ENCODE assay signal across 11 cellular contexts in genomic region chr5:72246239-72246580, GRCh38.
DNase-seq lines count a peak whose midpoint lies in the region; ATAC-seq and TF ChIP-seq lines count a peak whose summit lies in the region.
"Had no signal": no experiment of that assay in that cellular context is flagged by ENCODE, and none has a peak within 500 bp of the region (broad histone marks: within the 10 kb centered on the region; RNA-seq: fewer than 3 reads in every experiment).

No MANE protein-coding gene starts in this region.

- 0 out of 2 replicates have a peak, but pooled peaks cover 4% of the 10 kb centered on the region for H4K20me1 ChIP-seq in IMR-90 (ENCODE audit: insufficient read depth, low read length)

- peak overlapping the region; percentile 89; the same call in 1 of the 2 replicates for H2AK5ac ChIP-seq in IMR-90 (ENCODE audit: low read depth, low read length)

- H3K18ac ChIP-seq in IMR-90 (ENCODE audit: low read depth, low read length), result peak overlapping the region; percentile 90; the same call in 1 of the 2 replicates

- peaks cover 50% of the 10 kb centered on the region for H3K4me1 Mint-ChIP-seq in mesothelial cell of epicardium
- peaks cover 32% of the 10 kb centered on the region for H3K4me1 Mint-ChIP-seq in CD4-positive, alpha-beta T cell (ENCODE audit: low read depth)

- peak overlapping the region; percentile 62; the same call in 1 of the 2 replicates for H3K4me2 ChIP-seq in IMR-90 (ENCODE audit: low read depth, low read length)

- H2BK120ac ChIP-seq in IMR-90 (ENCODE audit: low read depth, low read length), result peak overlapping the region; percentile 78; the same call in 1 of the 2 replicates

- H3K4me3 ChIP-seq in IMR-90 (ENCODE audit: insufficient read depth, low read depth, low read length), result no peak overlapping the region

- peak overlapping the region; percentile 81 for H3K4ac ChIP-seq in IMR-90 (ENCODE audit: low read depth, low read length)

- no peaks in the 10 kb centered on the region for H3K9me3 Mint-ChIP-seq in mesothelial cell of epicardium
- H3K9me3 Mint-ChIP-seq in CD4-positive, alpha-beta T cell, result no peaks in the 10 kb centered on the region
- H3K9me3 Mint-ChIP-seq: naive B cell had no signal

- peak overlapping the region; percentile 89 for H2BK5ac ChIP-seq in IMR-90 (ENCODE audit: low read depth, low read length, poor library complexity, severe bottlenecking)

- no peak for TF ChIP-seq RAD21 in IMR-90 (IDR thresholded peaks at IDR 0.05; ENCODE audit: low read length)

- no TSS peak for BruUV-seq in IMR-90 (replicated peaks; lab: Mats Ljungman, UMichigan)

- POLR2A ChIA-PET in IMR-90 (lab: Charles Lee; ENCODE audit: unreplicated experiment), result no interaction called here
- POLR2A ChIA-PET in CD4-positive, alpha-beta T cell (lab: Charles Lee), result no interaction called here

- no CpG with 5 or more reads among the region's 1 CpG for WGBS in IMR-90 (ENCODE audit: extremely low coverage in 2 of 2, insufficient read length in 1 of 2), 2 experiments

- peak overlapping the region; percentile 19; the same call in 1 of the 2 replicates for H4K5ac ChIP-seq in IMR-90 (ENCODE audit: low read depth, low read length)

- TF ChIP-seq CTCF in C4-2B (conservative IDR thresholded peaks at IDR 0.05), result peak; percentile 34
- no peak for TF ChIP-seq CTCF in IMR-90 (conservative IDR thresholded peaks at IDR 0.05; ENCODE audit: low read depth, low read length)
- TF ChIP-seq CTCF in mesothelial cell of epicardium (IDR thresholded peaks at IDR 0.05; ENCODE audit: unreplicated experiment), result no peak
- no peak for TF ChIP-seq CTCF in CD4-positive, alpha-beta T cell (IDR thresholded peaks at IDR 0.05)

- CTCF ChIA-PET in IMR-90 (lab: Yijun Ruan, JAX), result no interaction called here
- CTCF ChIA-PET in CD4-positive, alpha-beta T cell (lab: Charles Lee), result no interaction called here

- H3K23ac ChIP-seq in IMR-90 (ENCODE audit: low read depth, low read length), result peak overlapping the region; percentile 75

- dilution Hi-C loops in IMR-90 (cut with HindIII; ENCODE audit: low sequenced_read_pairs, unreplicated experiment), result no loop called here

- H3K36me3 ChIP-seq in IMR-90 (ENCODE audit: control insufficient read depth, insufficient read depth, low read length), result no peaks in the 10 kb centered on the region

- no peak for ATAC-seq in IMR-90 (ENCODE audit: low read depth)
- ATAC-seq in GM21576 (IDR thresholded peaks at IDR 0.05; ENCODE audit: unreplicated experiment), result no peak
- no peak for ATAC-seq in CD4-positive, alpha-beta T cell (ENCODE audit: poor library complexity)
- no peak for ATAC-seq in GM21717 (IDR thresholded peaks at IDR 0.05; ENCODE audit: unreplicated experiment)

- TF ChIP-seq POLR2A in IMR-90 (IDR thresholded peaks at IDR 0.05; ENCODE audit: low read depth, low read length), result no peak
- TF ChIP-seq POLR2A in erythroblast (IDR thresholded peaks at IDR 0.05; ENCODE audit: low read length), result no peak

- no peak overlapping the region for H3K27ac ChIP-seq in C4-2B
- H3K27ac ChIP-seq in IMR-90 (ENCODE audit: insufficient read depth, low read length), result no peak overlapping the region
- no peak overlapping the region for H3K27ac ChIP-seq in CD4-positive, alpha-beta T cell (ENCODE audit: low read depth, low read length)

- peaks cover 14% of the 10 kb centered on the region; the same call in 1 of the 2 replicates for H3K4me1 ChIP-seq in IMR-90 (ENCODE audit: control insufficient read depth, insufficient read depth, low read length)

- peak overlapping the region; percentile 64; the same call in 1 of the 3 replicates for H2BK15ac ChIP-seq in IMR-90 (ENCODE audit: low read depth, low read length)

- no peak overlapping the region for H3K4me3 Mint-ChIP-seq in mesothelial cell of epicardium
- no peak overlapping the region for H3K4me3 Mint-ChIP-seq in CD4-positive, alpha-beta T cell
- H3K4me3 Mint-ChIP-seq: naive B cell had no signal

- no peaks in the 10 kb centered on the region for H3K9me3 ChIP-seq in IMR-90 (ENCODE audit: control insufficient read depth, insufficient read depth, low read length)
- H3K9me3 ChIP-seq in CD4-positive, alpha-beta T cell (ENCODE audit: control insufficient read depth, low read length), result no peaks in the 10 kb centered on the region

- H3K79me1 ChIP-seq in IMR-90 (ENCODE audit: low read depth in 1 of 2, low read length in 2 of 2), result peaks cover 7 to 44% of the 10 kb centered on the region in 2 experiments; a peak in 3 of 4 replicates

- H3K27ac Mint-ChIP-seq in mesothelial cell of epicardium, result peak overlapping the region; percentile 81
- no peak overlapping the region for H3K27ac Mint-ChIP-seq in CD4-positive, alpha-beta T cell

- intact Hi-C loops in IMR-90 (cut with micrococcal nuclease), result loop anchor here (5.0 kb wide), 3 partner anchors 61 to 109 kb away; no protein-coding TSS in a partner anchor
- intact Hi-C loops in CD4-positive, alpha-beta T cell (cut with DNase I, micrococcal nuclease), result no loop called here

- peak overlapping the region; percentile 49; the same call in 1 of the 2 replicates for H4K91ac ChIP-seq in IMR-90 (ENCODE audit: insufficient read depth, low read depth, low read length)

- no peak overlapping the region for H2AFZ ChIP-seq in IMR-90 (replicated peaks; ENCODE audit: low read length, poor library complexity)

- in situ Hi-C loops in IMR-90 (cut with MboI; ENCODE audit: low sequenced_read_pairs), result no loop called here

- H3K14ac ChIP-seq in IMR-90 (replicated peaks; ENCODE audit: low read depth, low read length), result peak overlapping the region; percentile 88

- peak overlapping the region; percentile 83 for H2BK20ac ChIP-seq in IMR-90 (ENCODE audit: low read depth, low read length)

- H3K56ac ChIP-seq in IMR-90 (ENCODE audit: extremely low read depth, insufficient read depth, low read length), result no peak overlapping the region; the same call in 1 of the 2 replicates

- peak overlapping the region in 1 of 2 experiments; percentile 58; a peak in 1 of 4 replicates for H4K8ac ChIP-seq in IMR-90 (ENCODE audit: low read depth in 2 of 2, low read length in 2 of 2)

- H3K9me1 ChIP-seq in IMR-90 (ENCODE audit: insufficient read depth, low read length), result peaks cover 13% of the 10 kb centered on the region

- H2AK9ac ChIP-seq in IMR-90 (replicated peaks; ENCODE audit: low read depth, low read length, poor library complexity), result no peak overlapping the region

- no peaks in the 10 kb centered on the region for H3K36me3 Mint-ChIP-seq in mesothelial cell of epicardium
- no peaks in the 10 kb centered on the region for H3K36me3 Mint-ChIP-seq in CD4-positive, alpha-beta T cell (ENCODE audit: low read depth)

- no peaks in the 10 kb centered on the region for H3K27me3 ChIP-seq in IMR-90 (ENCODE audit: control insufficient read depth, insufficient read depth, low read length)
- H3K27me3 ChIP-seq in CD4-positive, alpha-beta T cell (ENCODE audit: control insufficient read depth, insufficient read depth, low read length), result no peaks in the 10 kb centered on the region

- H3K9ac ChIP-seq in IMR-90 (ENCODE audit: low read depth, low read length), result no peak overlapping the region; the same call in 1 of the 2 replicates

- no peak for DNase-seq in IMR-90
- peak; percentile 31 for DNase-seq in astrocyte of the hippocampus (ENCODE audit: low read depth, low spot score)
- DNase-seq in mesothelial cell of epicardium (ENCODE audit: low spot score in 2 of 2, unreplicated experiment in 2 of 2), result no peak
- no peak for DNase-seq in CD4-positive, alpha-beta T cell
- DNase-seq in erythroblast (lab: John Stamatoyannopoulos, UW), result no peak
- DNase-seq: activated CD8-positive, alpha-beta memory T cell treated with anti-CD3 and anti-CD28 coated beads for 24 hours; naive B cell; NCI-H526 treated with DMSO at 0.1 percent for 48 hours had no signal

- H3K27me3 Mint-ChIP-seq in mesothelial cell of epicardium (ENCODE audit: low read depth), result no peaks in the 10 kb centered on the region
- H3K27me3 Mint-ChIP-seq in CD4-positive, alpha-beta T cell, result no peaks in the 10 kb centered on the region
- H3K27me3 Mint-ChIP-seq: naive B cell had no signal

TF ChIP-seq in IMR-90, 13 proteins besides CTCF, POLR2A, EP300 and RAD21:
- TF ChIP-seq CEBPB (IDR thresholded peaks at IDR 0.05; ENCODE audit: low read depth, low read length) (no peak), FOS (IDR thresholded peaks at IDR 0.05; ENCODE audit: low read depth, low read length) (no peak), NFE2L2 (IDR thresholded peaks at IDR 0.05; ENCODE audit: low read depth, low read length) (no peak), MAZ (IDR thresholded peaks at IDR 0.05; ENCODE audit: borderline replicate concordance, low read depth, low read length) (no peak)
